ENCODE assay signal across 8 cellular contexts in genomic region chr6:28981391-28981832, GRCh38. TPM values are rescaled to one million over a fixed set of nuclear protein-coding genes. Genes with fewer than 3 reads are reported as not detected.
A peak's percentile ranks its signal among the peaks of the same experiment; 100 is the strongest.
DNase-seq lines count a peak whose midpoint lies in the region; ATAC-seq lines count a peak whose summit lies in the region.

No MANE protein-coding gene starts in this region.

- peak; percentile 27 for ATAC-seq in HG03103 (IDR thresholded peaks at IDR 0.05; ENCODE audit: low read depth, unreplicated experiment)

- CTCF ChIA-PET in activated CD4-positive, alpha-beta memory T cell treated with anti-CD3 and anti-CD28 coated beads, Interleukin-2, amount 10 ng/mL, durations not matched to agents 7 days and 5 days (lab: Charles Lee): interaction anchor here (0.7 to 6.6 kb wide), 8 partner anchors 15 to 660 kb away, joined by 3 to 46 read pairs (median 4); no protein-coding TSS in a partner anchor

- H3K36me3 Mint-ChIP-seq in activated CD4-positive, alpha-beta memory T cell treated with anti-CD3 and anti-CD28 coated beads, Interleukin-2, amount 10 ng/mL, durations not matched to agents 7 days and 5 days (ENCODE audit: low read depth): peaks cover 4% of the 10 kb centered on the region

- H3K4me3 Mint-ChIP-seq in activated CD4-positive, alpha-beta memory T cell treated with anti-CD3 and anti-CD28 coated beads, Interleukin-2, amount 10 ng/mL, durations not matched to agents 7 days and 5 days: peak overlapping the region; percentile 86

- DNase-seq in ELR (ENCODE audit: low read depth): peak; percentile 79
- peak; percentile 76 for DNase-seq in NCI-H526 treated with DMSO at 0.1 percent for 48 hours (lab: John Stamatoyannopoulos, UW)
- DNase-seq in activated CD4-positive, alpha-beta memory T cell treated with anti-CD3 and anti-CD28 coated beads, Interleukin-2, amount 10 ng/mL, durations not matched to agents 7 days and 5 days: peak; percentile 71
- DNase-seq in effector CD8-positive, alpha-beta T cell (lab: John Stamatoyannopoulos, UW): peak; percentile 66
- peak; percentile 85 for DNase-seq in midbrain (lab: John Stamatoyannopoulos, UW)
- DNase-seq in stimulated activated CD8-positive, alpha-beta memory T cell treated with anti-CD3 and anti-CD28 coated beads, Interleukin-2, amount 100 ng/mL, for 1 hour (ENCODE audit: low read depth in 2 of 2): peak; percentile 50 to 58
- DNase-seq in cerebellar nuclear complex (lab: John Stamatoyannopoulos, UW): no peak

- no peaks in the 10 kb centered on the region for H3K9me3 Mint-ChIP-seq in activated CD4-positive, alpha-beta memory T cell treated with anti-CD3 and anti-CD28 coated beads, Interleukin-2, amount 10 ng/mL, durations not matched to agents 7 days and 5 days

- POLR2A ChIA-PET in activated CD4-positive, alpha-beta memory T cell treated with anti-CD3 and anti-CD28 coated beads, Interleukin-2, amount 10 ng/mL, durations not matched to agents 7 days and 5 days (lab: Charles Lee): interaction anchor here (1.6 to 2.9 kb wide), 3 partner anchors 20 to 97 kb away, joined by 5 to 10 read pairs (median 9); no protein-coding TSS in a partner anchor

- peaks cover 43% of the 10 kb centered on the region for H3K27me3 Mint-ChIP-seq in activated CD4-positive, alpha-beta memory T cell treated with anti-CD3 and anti-CD28 coated beads, Interleukin-2, amount 10 ng/mL, durations not matched to agents 7 days and 5 days

- peak overlapping the region; percentile 77 for H3K27ac Mint-ChIP-seq in activated CD4-positive, alpha-beta memory T cell treated with anti-CD3 and anti-CD28 coated beads, Interleukin-2, amount 10 ng/mL, durations not matched to agents 7 days and 5 days

- peaks cover 54% of the 10 kb centered on the region for H3K4me1 Mint-ChIP-seq in activated CD4-positive, alpha-beta memory T cell treated with anti-CD3 and anti-CD28 coated beads, Interleukin-2, amount 10 ng/mL, durations not matched to agents 7 days and 5 days

RNA-seq across cellular contexts. Expression of gene ZNF311, which starts 23.7 kb away (rescaled TPM):
- total RNA-seq in activated CD4-positive, alpha-beta memory T cell treated with anti-CD3 and anti-CD28 coated beads, Interleukin-2, amount 10 ng/mL, durations not matched to agents 7 days and 5 days: under 1 TPM; 0.53 to 0.65 TPM

RNA-seq across cellular contexts. Expression of gene TRIM27, which starts 57.6 kb away (rescaled TPM):
- 10 to 100 TPM; 56.8 to 58.0 TPM for total RNA-seq in activated CD4-positive, alpha-beta memory T cell treated with anti-CD3 and anti-CD28 coated beads, Interleukin-2, amount 10 ng/mL, durations not matched to agents 7 days and 5 days

Comparison
In these comparisons a context has a peak if more than half of its experiments do, and no peak if none do; other contexts are left out.
1. DNase-seq: peak in ELR (single experiment), NCI-H526 treated with DMSO at 0.1 percent for 48 hours (single experiment), activated CD4-positive, alpha-beta memory T cell treated with anti-CD3 and anti-CD28 coated beads, Interleukin-2, amount 10 ng/mL, durations not matched to agents 7 days and 5 days (single experiment), effector CD8-positive, alpha-beta T cell (single experiment), midbrain (single experiment) and stimulated activated CD8-positive, alpha-beta memory T cell treated with anti-CD3 and anti-CD28 coated beads, Interleukin-2, amount 100 ng/mL, for 1 hour (2 of 2); none in cerebellar nuclear complex (0 of 2).